ENCODE assay signal across 8 cellular contexts in genomic region chr1:42335050-42335808, GRCh38. TPM values are rescaled to one million over a fixed set of nuclear protein-coding genes. Genes with fewer than 3 reads are reported as not detected.
DNase-seq lines count a peak whose midpoint lies in the region; ATAC-seq and TF ChIP-seq lines count a peak whose summit lies in the region.

TSS of gene FOXJ3 (minus strand) at chr1:42335235. CDS start at chr1:42311093, 24,142 bp downstream.

- ATAC-seq in GM21515 (IDR thresholded peaks at IDR 0.05; ENCODE audit: unreplicated experiment) = peak; percentile 71

- TF ChIP-seq CTCF in OCI-LY3 (IDR thresholded peaks at IDR 0.05; ENCODE audit: low read depth, low read length) (no peak), epithelial cell of proximal tubule (conservative IDR thresholded peaks at IDR 0.05; ENCODE audit: low read depth, low read length) (no peak)

- no peaks in the 10 kb centered on the region for H3K27me3 ChIP-seq in OCI-LY3 (ENCODE audit: low read depth, low read length)

- no peaks in the 10 kb centered on the region for H3K9me3 ChIP-seq in OCI-LY3 (ENCODE audit: insufficient read depth, low read length)

- peaks cover 33% of the 10 kb centered on the region for H4K20me1 ChIP-seq in OCI-LY3 (ENCODE audit: insufficient read depth, low read length)

- peak within 1 kb of the TSS; percentile 78 for H2AFZ ChIP-seq in OCI-LY3 (ENCODE audit: low read depth, low read length)

- H3K27ac ChIP-seq in OCI-LY3 (ENCODE audit: low read length) = peak within 1 kb of the TSS; percentile 61

- peak within 1 kb of the TSS; percentile 89 for H3K4me3 ChIP-seq in OCI-LY3 (ENCODE audit: low read length)
- peak within 1 kb of the TSS; percentile 76 for H3K4me3 ChIP-seq in epithelial cell of proximal tubule (ENCODE audit: low read depth, low read length)

- H3K79me2 ChIP-seq in OCI-LY3 (ENCODE audit: low read length) = peaks cover 59% of the 10 kb centered on the region

- peaks cover 14% of the 10 kb centered on the region for H3K4me1 ChIP-seq in OCI-LY3 (ENCODE audit: low read length)

- peak within 1 kb of the TSS; percentile 87 for H3K4me2 ChIP-seq in OCI-LY3 (ENCODE audit: low read length)

- H3K36me3 ChIP-seq in OCI-LY3 (replicated peaks; ENCODE audit: low read depth, low read length) = no peaks in the 10 kb centered on the region

- DNase-seq in D341Med (ENCODE audit: low spot score) (peak; percentile 97), HuH-7.5 (ENCODE audit: low spot score) (peak; percentile 72), activated T-cell treated with anti-CD3 and anti-CD28 coated beads for 4 hours (peak; percentile 86), epithelial cell of proximal tubule (ENCODE audit: low read depth) (no peak), mucosa of gallbladder (ENCODE audit: low spot score) (peak; percentile 94)
- DNase-seq in stimulated activated CD8-positive, alpha-beta memory T cell treated with anti-CD3 and anti-CD28 coated beads, Interleukin-4, amount 100 ng/mL, for 24 hours (ENCODE audit: low read depth) = peak; percentile 86

- H3K9ac ChIP-seq in OCI-LY3 (ENCODE audit: low read length) = peak within 1 kb of the TSS; percentile 79

RNA-seq across cellular contexts. Expression of gene FOXJ3, which starts in this region (rescaled TPM):
- total RNA-seq in epithelial cell of proximal tubule (15.9 and 17.2 TPM in 2 replicates), mucosa of gallbladder (39.4 TPM)
